Comparison of ENCODE assay signal across 8 cellular contexts in genomic region chr3:155805802-155806618, GRCh38. TPM values are rescaled to one million over a fixed set of nuclear protein-coding genes. Genes with fewer than 3 reads are reported as not detected.
DNase-seq lines count a peak whose midpoint lies in the region; ATAC-seq and TF ChIP-seq lines count a peak whose summit lies in the region.

C3orf33 (minus strand) TSS chr3:155806278; CDS start chr3:155806252, 26 bp downstream.

- H3K36me3 Mint-ChIP-seq in WTC11 = peaks cover 6% of the 10 kb centered on the region

- POLR2A ChIA-PET in AG04449 (lab: Yijun Ruan, JAX) = interaction anchor here (0.6 to 1.5 kb wide), 2 partner anchors 48 to 1415 kb away, joined by 3 to 4 read pairs; partner anchors contain the start of gene SLC33A1
- POLR2A ChIA-PET in WTC11 (lab: Charles Lee) = interaction anchor here (0.6 to 1.3 kb wide), 5 partner anchors 48 to 65 kb away, joined by 3 to 12 read pairs (median 5); partner anchors contain the start of genes GMPS and SLC33A1

- ATAC-seq in HG03060 (IDR thresholded peaks at IDR 0.05; ENCODE audit: low read depth, unreplicated experiment) = peak; percentile 79
- ATAC-seq in WTC11 = peak; percentile 95

- peak; percentile 48 for TF ChIP-seq POLR2A in GM18526 (IDR thresholded peaks at IDR 0.05; ENCODE audit: extremely low read depth, insufficient read length)

- H3K4me3 Mint-ChIP-seq in WTC11 = peak within 1 kb of the TSS; percentile 83

- peak; percentile 91 for TF ChIP-seq CTCF in AG04449 (IDR thresholded peaks at IDR 0.05; ENCODE audit: insufficient read depth, low read length, missing control alignments)
- TF ChIP-seq CTCF in WTC11 (IDR thresholded peaks at IDR 0.05) = peak; percentile 80

- peak within 1 kb of the TSS; percentile 79 for H3K4me3 ChIP-seq in AG04449 (ENCODE audit: low read depth, low read length)

- CTCF ChIA-PET in AG04449 (lab: Yijun Ruan, JAX) (interaction anchor here (0.6 to 3.5 kb wide), 54 partner anchors 8 to 424 kb away, joined by 3 to 51 read pairs (median 5); partner anchors contain the start of gene GMPS), WTC11 (lab: Charles Lee) (interaction anchor here (0.6 to 2.5 kb wide), 89 partner anchors 9 to 481 kb away, joined by 3 to 44 read pairs (median 4); partner anchors contain the start of genes GMPS, PLCH1 and SLC33A1)

- H3K4me1 Mint-ChIP-seq in WTC11 = no peaks in the 10 kb centered on the region

- H3K27me3 Mint-ChIP-seq in WTC11 (ENCODE audit: low read depth) = no peaks in the 10 kb centered on the region; the same call in 1 of the 2 replicates

- H3K9me3 Mint-ChIP-seq in WTC11 = no peaks in the 10 kb centered on the region

- H3K27ac Mint-ChIP-seq in WTC11 = no peak within 1 kb of the TSS

- DNase-seq in AG04449 (ENCODE audit: low read depth, low spot score) (no peak), NCI-H2107 treated with DMSO at 0.1 percent for 48 hours (lab: John Stamatoyannopoulos, UW; ENCODE audit: unreplicated experiment) (peak; percentile 64), WTC11 (ENCODE audit: low spot score) (peak; percentile 73), kidney glomerular epithelial cell (lab: John Stamatoyannopoulos, UW) (peak; percentile 63)
- peak; percentile 69 for DNase-seq in central memory CD4-positive, alpha-beta T cell
- DNase-seq in stimulated activated CD4-positive, alpha-beta T cell treated with anti-CD3 and anti-CD28 coated beads, Interleukin-15, amount 100 ng/mL, for 48 hours (ENCODE audit: low read depth in 2 of 2) = peak; percentile 41 to 69

TF ChIP-seq in WTC11, 78 proteins besides CTCF, POLR2A, EP300 and RAD21 (continues in another document):
- TF ChIP-seq HMGXB4 (CRISPR knock-in tag; IDR thresholded peaks at IDR 0.05) = peak; percentile 100
- TF ChIP-seq ZNF232 (CRISPR knock-in tag; IDR thresholded peaks at IDR 0.05) = no peak
- TF ChIP-seq PREB (CRISPR knock-in tag; IDR thresholded peaks at IDR 0.05; ENCODE audit: borderline replicate concordance) = no peak
- 0 out of 2 replicates have a peak, but pooled peaks have one; percentile 21 for TF ChIP-seq ETV6 (CRISPR knock-in tag; IDR thresholded peaks at IDR 0.05)
- TF ChIP-seq CREB1 (CRISPR knock-in tag; IDR thresholded peaks at IDR 0.05) = 0 out of 2 replicates have a peak, but pooled peaks have one; percentile 44
- peak; percentile 54; the same call in 1 of the 2 replicates for TF ChIP-seq CREM (CRISPR knock-in tag; IDR thresholded peaks at IDR 0.05)
- 0 out of 2 replicates have a peak, but pooled peaks have one; percentile 45 for TF ChIP-seq ZBTB21 (CRISPR knock-in tag; IDR thresholded peaks at IDR 0.05; ENCODE audit: borderline replicate concordance)
- 0 out of 2 replicates have a peak, but pooled peaks have one; percentile 28 for TF ChIP-seq STAT6 (CRISPR knock-in tag; conservative IDR thresholded peaks at IDR 0.05; ENCODE audit: low read depth)
- TF ChIP-seq MAX (CRISPR knock-in tag; IDR thresholded peaks at IDR 0.05) = peak; percentile 45; the same call in 1 of the 2 replicates
- TF ChIP-seq HMGA2 (CRISPR knock-in tag; IDR thresholded peaks at IDR 0.05) = no peak
- TF ChIP-seq MXD4 (CRISPR knock-in tag; IDR thresholded peaks at IDR 0.05; ENCODE audit: borderline replicate concordance) = no peak
- no peak for TF ChIP-seq ZNF671 (CRISPR knock-in tag; IDR thresholded peaks at IDR 0.05)
- TF ChIP-seq GABPB1 (CRISPR knock-in tag; IDR thresholded peaks at IDR 0.05) = 0 out of 2 replicates have a peak, but pooled peaks have one; percentile 24
- 0 out of 2 replicates have a peak, but pooled peaks have one; percentile 83 for TF ChIP-seq NR3C1 (CRISPR knock-in tag; conservative IDR thresholded peaks at IDR 0.05; ENCODE audit: low read depth)
- TF ChIP-seq TCF7 (CRISPR knock-in tag; IDR thresholded peaks at IDR 0.05; ENCODE audit: low read depth) = no peak
- TF ChIP-seq FOXP1 (CRISPR knock-in tag; IDR thresholded peaks at IDR 0.05; ENCODE audit: borderline replicate concordance) = peak; percentile 45; the same call in 1 of the 2 replicates
- TF ChIP-seq ZSCAN18 (CRISPR knock-in tag; IDR thresholded peaks at IDR 0.05) = no peak

RNA-seq across cellular contexts. Expression of gene C3orf33, which starts in this region (rescaled TPM):
- 2.8 to 3.0 TPM (median 3.0 TPM) in 3 replicates for total RNA-seq in WTC11 (2021)
